In genomic region chr18:78688249-78688648, GRCh38 we compare ENCODE assay signal across 20 cellular contexts.
"Had no signal": no experiment of that assay in that cellular context is flagged by ENCODE, and none has a peak within 500 bp of the region (broad histone marks: within the 10 kb centered on the region; RNA-seq: fewer than 3 reads in every experiment).

No MANE protein-coding gene starts in this region.

- H3K4me1 ChIP-seq: SJSA1 had no signal

- ATAC-seq: K562, PC-3 had no signal

- DNase-seq: Kasumi-1, MM.1S, NCI-H1092 treated with DMSO at 0.1 percent for 48 hours, NCI-H1436, NCI-H1694 treated with DMSO at 0.1 percent for 48 hours, NCI-H1930, NCI-H2081, NCI-H2107, NCI-H2227 treated with DMSO at 0.1 percent for 48 hours, NCI-H524, NCI-H69, NCI-H774, PC-3, Right ventricle myocardium superior, RPMI8226, SIG-M5 had no signal

- H3K27ac ChIP-seq: KMS-11, SJSA1, SK-N-MC had no signal

- H3K36me3 ChIP-seq: SJSA1 had no signal

- H3K4me3 ChIP-seq: K562, SJSA1, SK-N-MC had no signal

- H3K4me2 ChIP-seq: KMS-11 had no signal

- H3K27me3 ChIP-seq: SJSA1 had no signal
